Comparison of ENCODE assay signal across 8 cellular contexts in genomic region chr18:7272268-7273049, GRCh38. TPM values are rescaled to one million over a fixed set of nuclear protein-coding genes. Genes with fewer than 3 reads are reported as not detected.
DNase-seq lines count a peak whose midpoint lies in the region; ATAC-seq and TF ChIP-seq lines count a peak whose summit lies in the region.

No MANE protein-coding gene starts in this region.

- no peak overlapping the region for H3K4me3 Mint-ChIP-seq in osteocyte (ENCODE audit: unreplicated experiment)

- H3K36me3 ChIP-seq in BJ (ENCODE audit: control insufficient read depth, insufficient read depth, low read length), result no peaks in the 10 kb centered on the region
- no peaks in the 10 kb centered on the region for H3K36me3 ChIP-seq in HAP-1 (replicated peaks)

- H3K4me3 ChIP-seq in BJ (ENCODE audit: low read depth, low read length), result no peak overlapping the region
- no peak overlapping the region for H3K4me3 ChIP-seq in HAP-1

- TF ChIP-seq CTCF in BJ (IDR thresholded peaks at IDR 0.05; ENCODE audit: insufficient read depth, low read depth, low read length), result peak; percentile 53
- TF ChIP-seq CTCF in osteocyte (IDR thresholded peaks at IDR 0.05), result peak; percentile 75

- CTCF ChIA-PET in BJ (lab: Yijun Ruan, JAX), result interaction anchor here (0.7 to 2.7 kb wide), 17 partner anchors 9 to 1209 kb away, joined by 3 to 28 read pairs (median 3); partner anchors contain the start of gene PTPRM

- H3K27me3 ChIP-seq in BJ (ENCODE audit: control insufficient read depth, insufficient read depth, low read length), result no peaks in the 10 kb centered on the region; the same call in 1 of the 2 replicates
- no peaks in the 10 kb centered on the region for H3K27me3 ChIP-seq in HAP-1 (ENCODE audit: low read depth)

- H3K9me3 ChIP-seq in HAP-1, result no peaks in the 10 kb centered on the region

- H3K36me3 Mint-ChIP-seq in osteocyte (ENCODE audit: unreplicated experiment), result no peaks in the 10 kb centered on the region

- ATAC-seq in HG03139 (IDR thresholded peaks at IDR 0.05; ENCODE audit: unreplicated experiment) (no peak), GM18519 (IDR thresholded peaks at IDR 0.05; ENCODE audit: low FRiP score, unreplicated experiment) (no peak)

- peaks cover 7% of the 10 kb centered on the region for H3K27me3 Mint-ChIP-seq in osteocyte (ENCODE audit: unreplicated experiment)

- H3K27ac Mint-ChIP-seq in osteocyte (ENCODE audit: unreplicated experiment), result peak overlapping the region; percentile 39

- H3K4me1 ChIP-seq in HAP-1, result no peaks in the 10 kb centered on the region

- DNase-seq in BJ (ENCODE audit: low read depth), result no peak
- peak; percentile 76 for DNase-seq in Kasumi-1 (lab: John Stamatoyannopoulos, UW)
- DNase-seq in UCSD-AML1 (lab: John Stamatoyannopoulos, UW; ENCODE audit: unreplicated experiment), result peak; percentile 80
- peak; percentile 72 for DNase-seq in globus pallidus (ENCODE audit: low spot score)
- no peak for DNase-seq in osteocyte (ENCODE audit: extremely low spot score, unreplicated experiment)
- no peak for DNase-seq in HAP-1 (ENCODE audit: low spot score in 2 of 2)

- H3K9me3 Mint-ChIP-seq in osteocyte (ENCODE audit: unreplicated experiment), result peaks cover 3% of the 10 kb centered on the region

- H3K4me1 Mint-ChIP-seq in osteocyte (ENCODE audit: unreplicated experiment), result peaks cover 17% of the 10 kb centered on the region

- POLR2A ChIA-PET in BJ (lab: Charles Lee), result no interaction called here

- in situ Hi-C loops in HAP-1 (cut with MboI; ENCODE audit: low sequenced_read_pairs), result no loop called here

RNA-seq across cellular contexts. Expression of gene LRRC30, which starts 41.6 kb away (rescaled TPM):
- not detected in 2 replicates for polyA plus RNA-seq in BJ (2011; rRNA removed)
- polyA minus RNA-seq in BJ (2011; rRNA and poly(A)+ RNA removed), result not detected in 2 replicates
- not detected in 2 replicates for total RNA-seq in osteocyte

Comparison
In these comparisons a context has a peak if more than half of its experiments do, and no peak if none do; other contexts are left out.
1. DNase-seq: peak in Kasumi-1 (2 of 2), UCSD-AML1 (single experiment) and globus pallidus (single experiment); none in BJ (single experiment), osteocyte (single experiment) and HAP-1 (0 of 2).